In genomic region chr11:100980156-100980555, GRCh38 we compare ENCODE assay signal across 10 cellular contexts.
A peak's percentile ranks its signal among the peaks of the same experiment; 100 is the strongest.
DNase-seq lines count a peak whose midpoint lies in the region; ATAC-seq and TF ChIP-seq lines count a peak whose summit lies in the region.
"Had no signal": no experiment of that assay in that cellular context is flagged by ENCODE, and none has a peak within 500 bp of the region (broad histone marks: within the 10 kb centered on the region; RNA-seq: fewer than 3 reads in every experiment).

No MANE protein-coding gene starts in this region.

- DNase-seq in DND-41 (no peak), M059J (ENCODE audit: low read depth) (peak; percentile 21), MCF 10A (ENCODE audit: unreplicated experiment) (peak; percentile 30), myocyte (ENCODE audit: low read depth) (peak; percentile 12)
- DNase-seq in activated effector memory CD4-positive, alpha-beta T cell treated with anti-CD3 and anti-CD28 coated beads, Interleukin-2, amount 50 U/mL, for 16 hours, result no peak
- DNase-seq in activated naive CD8-positive, alpha-beta T cell treated with anti-CD3 and anti-CD28 coated beads, Interleukin-2, amount 50 U/mL, for 24 hours, result no peak
- no peak for DNase-seq in effector CD4-positive, alpha-beta T cell
- DNase-seq: activated naive CD4-positive, alpha-beta T cell treated with anti-CD3 and anti-CD28 coated beads for 36 hours had no signal

- H3K27ac ChIP-seq in DND-41 (ENCODE audit: low read length), result no peak overlapping the region

- TF ChIP-seq CTCF in DND-41 (IDR thresholded peaks at IDR 0.05; ENCODE audit: borderline replicate concordance, extremely low read depth, low read length, poor library complexity, severe bottlenecking) (peak; percentile 34), MCF 10A (IDR thresholded peaks at IDR 0.05; ENCODE audit: unreplicated experiment) (no peak)

- H3K4me1 Mint-ChIP-seq in MCF 10A (ENCODE audit: insufficient read depth, unreplicated experiment), result no peaks in the 10 kb centered on the region
- H3K4me1 Mint-ChIP-seq in activated naive CD8-positive, alpha-beta T cell treated with anti-CD3 and anti-CD28 coated beads, Interleukin-2, amount 50 U/mL, for 24 hours, result no peaks in the 10 kb centered on the region

- H3K36me3 ChIP-seq in DND-41 (ENCODE audit: insufficient read depth, low read length), result 0 out of 2 replicates have a peak, but pooled peaks cover 8% of the 10 kb centered on the region

- no peak overlapping the region for H2AFZ ChIP-seq in DND-41 (ENCODE audit: low read depth, low read length)

- CTCF ChIA-PET in MCF 10A (lab: Yijun Ruan, JAX), result interaction anchor here (0.6 to 7.7 kb wide), 26 partner anchors 19 to 1378 kb away, joined by 3 to 183 read pairs (median 4); no protein-coding TSS in a partner anchor

- ATAC-seq in DND-41 (ENCODE audit: insufficient read depth, low read depth) (no peak), GM21447 (IDR thresholded peaks at IDR 0.05; ENCODE audit: unreplicated experiment) (no peak)
- no peak for ATAC-seq in activated naive CD8-positive, alpha-beta T cell treated with anti-CD3 and anti-CD28 coated beads, Interleukin-2, amount 50 U/mL, for 24 hours

- no peak overlapping the region for H3K4me3 ChIP-seq in DND-41 (ENCODE audit: low read depth in 1 of 2, low read length in 2 of 2)

- H3K4me1 ChIP-seq in DND-41 (ENCODE audit: insufficient read depth, low read length), result no peaks in the 10 kb centered on the region

- H3K4me2 ChIP-seq in DND-41 (ENCODE audit: insufficient read depth, low read length), result no peak overlapping the region

- no peak overlapping the region for H3K27ac Mint-ChIP-seq in MCF 10A (ENCODE audit: low read depth, unreplicated experiment)
- H3K27ac Mint-ChIP-seq in activated naive CD8-positive, alpha-beta T cell treated with anti-CD3 and anti-CD28 coated beads, Interleukin-2, amount 50 U/mL, for 24 hours, result no peak overlapping the region
- H3K27ac Mint-ChIP-seq: activated naive CD4-positive, alpha-beta T cell treated with anti-CD3 and anti-CD28 coated beads for 36 hours had no signal

- no peaks in the 10 kb centered on the region for H3K36me3 Mint-ChIP-seq in MCF 10A (ENCODE audit: insufficient read depth, unreplicated experiment)
- H3K36me3 Mint-ChIP-seq in activated naive CD8-positive, alpha-beta T cell treated with anti-CD3 and anti-CD28 coated beads, Interleukin-2, amount 50 U/mL, for 24 hours (ENCODE audit: low read depth), result no peaks in the 10 kb centered on the region

- no peak overlapping the region for H3K9ac ChIP-seq in DND-41 (ENCODE audit: low read depth, low read length)

- no peak overlapping the region for H3K4me3 Mint-ChIP-seq in MCF 10A (ENCODE audit: unreplicated experiment)
- H3K4me3 Mint-ChIP-seq in activated naive CD8-positive, alpha-beta T cell treated with anti-CD3 and anti-CD28 coated beads, Interleukin-2, amount 50 U/mL, for 24 hours, result no peak overlapping the region
- H3K4me3 Mint-ChIP-seq: activated naive CD4-positive, alpha-beta T cell treated with anti-CD3 and anti-CD28 coated beads for 36 hours; IgD-negative memory B cell had no signal

- H3K79me2 ChIP-seq in DND-41 (ENCODE audit: insufficient read depth, low read length), result no peaks in the 10 kb centered on the region

- intact Hi-C loops in MCF 10A (cut with micrococcal nuclease), result loop anchor here (1.0 kb wide), 1 partner anchor 456 kb away; no protein-coding TSS in a partner anchor

- no peaks in the 10 kb centered on the region for H3K9me3 Mint-ChIP-seq in MCF 10A (ENCODE audit: unreplicated experiment)
- no peaks in the 10 kb centered on the region for H3K9me3 Mint-ChIP-seq in activated naive CD8-positive, alpha-beta T cell treated with anti-CD3 and anti-CD28 coated beads, Interleukin-2, amount 50 U/mL, for 24 hours
- H3K9me3 Mint-ChIP-seq: activated naive CD4-positive, alpha-beta T cell treated with anti-CD3 and anti-CD28 coated beads for 36 hours; IgD-negative memory B cell had no signal

- H3K27me3 Mint-ChIP-seq in MCF 10A (ENCODE audit: insufficient read depth, unreplicated experiment), result no peaks in the 10 kb centered on the region
- H3K27me3 Mint-ChIP-seq in activated naive CD8-positive, alpha-beta T cell treated with anti-CD3 and anti-CD28 coated beads, Interleukin-2, amount 50 U/mL, for 24 hours, result no peaks in the 10 kb centered on the region

- no peaks in the 10 kb centered on the region for H3K9me3 ChIP-seq in DND-41 (ENCODE audit: insufficient read depth, low read length, severe bottlenecking)

- no peaks in the 10 kb centered on the region for H4K20me1 ChIP-seq in DND-41 (ENCODE audit: insufficient read depth, low read length)

- H3K27me3 ChIP-seq in DND-41 (ENCODE audit: insufficient read depth, low read length, poor library complexity), result no peaks in the 10 kb centered on the region

- BruUV-seq in MCF 10A (replicated peaks; lab: Mats Ljungman, UMichigan), result no TSS peak

- POLR2A ChIA-PET in MCF 10A (lab: Yijun Ruan, JAX), result no interaction called here

Comparison
In these comparisons a context has a peak if more than half of its experiments do, and no peak if none do; other contexts are left out.
1. DNase-seq: peak in M059J (single experiment), MCF 10A (single experiment) and myocyte (single experiment); none in DND-41 (single experiment), activated effector memory CD4-positive, alpha-beta T cell treated with anti-CD3 and anti-CD28 coated beads, Interleukin-2, amount 50 U/mL, for 16 hours (single experiment), activated naive CD8-positive, alpha-beta T cell treated with anti-CD3 and anti-CD28 coated beads, Interleukin-2, amount 50 U/mL, for 24 hours (single experiment) and effector CD4-positive, alpha-beta T cell (single experiment).